Comparison of ENCODE assay signal across 5 cellular contexts in the genomic region with DNA sequence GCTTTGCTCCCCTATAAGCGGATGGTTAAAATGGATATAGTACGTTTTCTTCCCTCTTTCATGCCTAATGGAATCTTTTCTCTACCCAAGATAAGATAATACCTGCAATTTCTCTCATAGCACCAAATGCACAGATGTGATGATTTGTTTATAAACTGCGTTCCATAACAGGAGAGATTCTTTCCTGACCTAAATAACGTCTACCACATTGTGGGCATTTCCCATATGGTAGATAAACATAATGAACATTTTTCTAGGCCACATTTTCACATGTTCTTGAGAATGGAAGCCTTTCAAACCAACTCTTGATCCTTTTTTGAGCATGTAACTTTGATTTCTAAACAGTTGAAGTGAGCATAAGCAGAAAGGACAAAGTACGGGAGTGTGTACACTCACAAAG.
"Had no signal": no experiment of that assay in that cellular context is flagged by ENCODE, and none has a peak within 500 bp of the region (broad histone marks: within the 10 kb centered on the region; RNA-seq: fewer than 3 reads in every experiment).

No MANE protein-coding gene starts in this region.

- H3K27me3 Mint-ChIP-seq: IgD-negative memory B cell had no signal

- H3K27ac Mint-ChIP-seq: GM23338, H9, IgD-negative memory B cell had no signal

- H3K36me3 Mint-ChIP-seq: IgD-negative memory B cell had no signal

- H2AFZ ChIP-seq: GM23338 had no signal

- H3K4me1 Mint-ChIP-seq: IgD-negative memory B cell had no signal

- H3K4me2 ChIP-seq: GM23338 had no signal

- DNase-seq: H9, HCEC 1CT, KBM-7 had no signal

- H3K4me3 Mint-ChIP-seq: GM23338, H9, IgD-negative memory B cell had no signal

- H3K4me3 ChIP-seq: GM23338 had no signal
